ENCODE assay signal across 2 cellular contexts in genomic region chr3:179526482-179526881, GRCh38.
TF ChIP-seq lines count a peak whose summit lies in the region.

No MANE protein-coding gene starts in this region.

TF ChIP-seq in IMR-90, 13 proteins besides CTCF, POLR2A, EP300 and RAD21:
- TF ChIP-seq NFE2L2 (IDR thresholded peaks at IDR 0.05; ENCODE audit: low read depth, low read length) (no peak), CEBPB (IDR thresholded peaks at IDR 0.05; ENCODE audit: low read depth, low read length) (peak; percentile 64)

TF ChIP-seq in endothelial cell of umbilical vein, 7 proteins besides CTCF, POLR2A, EP300 and RAD21:
- TF ChIP-seq GATA2 (IDR thresholded peaks at IDR 0.05; ENCODE audit: insufficient read depth, insufficient read length, low read depth, low read length) = no peak
- no peak for TF ChIP-seq MYC (IDR thresholded peaks at IDR 0.05; ENCODE audit: low read depth, low read length)
- no peak for TF ChIP-seq POLR2AphosphoS5 (IDR thresholded peaks at IDR 0.05; ENCODE audit: insufficient read depth, low read depth, low read length)
- TF ChIP-seq FOS (IDR thresholded peaks at IDR 0.05; ENCODE audit: borderline replicate concordance, insufficient read depth, low read length) = no peak
- no peak for TF ChIP-seq JUN (IDR thresholded peaks at IDR 0.05; ENCODE audit: borderline replicate concordance, insufficient read depth, insufficient read length, low read depth)
